ENCODE assay signal across 8 cellular contexts in the genomic region with DNA sequence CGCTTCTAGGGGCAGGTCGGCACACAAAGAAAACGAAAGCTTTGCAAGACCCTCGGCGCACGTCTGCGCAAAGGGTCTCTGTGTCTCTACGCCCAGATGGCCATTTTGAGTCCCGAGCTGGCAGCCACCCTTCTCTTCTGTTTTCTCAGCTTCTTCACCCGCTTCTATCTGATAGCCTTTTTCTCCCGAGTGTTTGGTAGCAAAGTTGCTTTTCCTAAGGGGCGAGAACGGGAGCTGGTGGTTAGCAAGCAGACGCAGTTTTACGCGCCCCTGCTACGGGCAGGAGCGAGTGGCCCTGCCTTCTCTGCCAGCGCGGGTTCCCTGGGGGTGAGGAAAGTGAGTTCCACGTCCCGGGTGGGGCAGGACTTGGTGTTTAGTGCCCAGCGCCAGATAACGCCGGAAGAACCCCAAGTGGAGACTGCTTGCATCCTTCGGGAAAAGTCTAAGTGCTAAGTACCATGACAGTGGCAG. TPM values are rescaled to one million over a fixed set of nuclear protein-coding genes. Genes with fewer than 3 reads are reported as not detected.
DNase-seq lines count a peak whose midpoint lies in the region; ATAC-seq and TF ChIP-seq lines count a peak whose summit lies in the region.

No MANE protein-coding gene starts in this region.

- WGBS in psoas muscle, 3 donors, result 2 to 10% (median 2%) methylated on average over 26 of the region's 26 CpGs

- H3K4me1 Mint-ChIP-seq in Caco-2 (ENCODE audit: low read depth, unreplicated experiment), result peaks cover 10% of the 10 kb centered on the region
- peaks cover 19% of the 10 kb centered on the region for H3K4me1 Mint-ChIP-seq in activated CD8-positive, alpha-beta T cell treated with anti-CD3 and anti-CD28 coated beads for 36 hours (ENCODE audit: low read depth)

- H3K36me3 ChIP-seq in Caco-2 (ENCODE audit: control insufficient read depth, insufficient read depth, low read length) (no peaks in the 10 kb centered on the region), psoas muscle (ENCODE audit: insufficient read depth in 1 of 2, low read depth in 1 of 2) (no peaks in the 10 kb centered on the region)

- CTCF ChIA-PET in Caco-2 (lab: Charles Lee), result no interaction called here
- CTCF ChIA-PET in activated CD8-positive, alpha-beta T cell treated with anti-CD3 and anti-CD28 coated beads for 36 hours (lab: Charles Lee), result interaction anchor here (1.0 to 2.1 kb wide), 3 partner anchors 8 to 13 kb away, joined by 3 to 5 read pairs (median 4); no protein-coding TSS in a partner anchor

- H3K4me3 ChIP-seq in Caco-2 (ENCODE audit: low read depth, low read length) (peak overlapping the region; percentile 38), psoas muscle (peak overlapping the region; percentile 66)

- H3K27me3 ChIP-seq in Caco-2 (replicated peaks; ENCODE audit: control insufficient read depth, insufficient read depth, low read length), result no peaks in the 10 kb centered on the region
- peaks cover 0 to 16% (median 5%) of the 10 kb centered on the region in 3 donors for H3K27me3 ChIP-seq in psoas muscle (ENCODE audit: insufficient read depth in 3 of 3, low read length in 2 of 3)

- BruUV-seq in Caco-2 (replicated peaks; lab: Mats Ljungman, UMichigan), result no TSS peak

- peaks cover 8% of the 10 kb centered on the region for H3K36me3 Mint-ChIP-seq in Caco-2 (ENCODE audit: insufficient read depth, unreplicated experiment)
- no peaks in the 10 kb centered on the region for H3K36me3 Mint-ChIP-seq in activated CD8-positive, alpha-beta T cell treated with anti-CD3 and anti-CD28 coated beads for 36 hours (ENCODE audit: low read depth)

- peak overlapping the region; percentile 84 for H3K4me3 Mint-ChIP-seq in Caco-2 (ENCODE audit: unreplicated experiment)
- H3K4me3 Mint-ChIP-seq in activated CD8-positive, alpha-beta T cell treated with anti-CD3 and anti-CD28 coated beads for 36 hours, result peak overlapping the region; percentile 84

- intact Hi-C loops in Caco-2 (cut with micrococcal nuclease; ENCODE audit: unreplicated experiment) (no loop called here), psoas muscle (cut with DNase I) (no loop called here)
- intact Hi-C loops in activated CD8-positive, alpha-beta T cell treated with anti-CD3 and anti-CD28 coated beads for 36 hours (cut with micrococcal nuclease), result no loop called here

- POLR2A ChIA-PET in Caco-2 (lab: Charles Lee), result no interaction called here
- POLR2A ChIA-PET in activated CD8-positive, alpha-beta T cell treated with anti-CD3 and anti-CD28 coated beads for 36 hours (lab: Charles Lee), result interaction anchor here (1.0 to 1.1 kb wide), 2 partner anchors 9 to 11 kb away, joined by 3 read pairs; no protein-coding TSS in a partner anchor

- no peaks in the 10 kb centered on the region for H3K27me3 Mint-ChIP-seq in Caco-2 (ENCODE audit: insufficient read depth, unreplicated experiment)
- H3K27me3 Mint-ChIP-seq in activated CD8-positive, alpha-beta T cell treated with anti-CD3 and anti-CD28 coated beads for 36 hours, result peaks cover 19% of the 10 kb centered on the region

- no peak overlapping the region for H3K27ac Mint-ChIP-seq in Caco-2 (ENCODE audit: unreplicated experiment)
- H3K27ac Mint-ChIP-seq in activated CD8-positive, alpha-beta T cell treated with anti-CD3 and anti-CD28 coated beads for 36 hours, result no peak overlapping the region

- peaks cover 9% of the 10 kb centered on the region for H3K4me1 ChIP-seq in Caco-2
- H3K4me1 ChIP-seq in psoas muscle, result peaks cover 19% of the 10 kb centered on the region

- DNase-seq in Caco-2, result peak in 1 of 2 experiments; percentile 29
- DNase-seq in Kasumi-1 (lab: John Stamatoyannopoulos, UW), result peak; percentile 34 to 57
- peak; percentile 21 for DNase-seq in activated CD8-positive, alpha-beta T cell treated with anti-CD3 and anti-CD28 coated beads for 36 hours
- DNase-seq in foreskin melanocyte, result peak; percentile 40
- DNase-seq in psoas muscle, result peak; percentile 24 to 59
- DNase-seq in NCI-H774 (lab: John Stamatoyannopoulos, UW), result no peak

- no peak for TF ChIP-seq CTCF in Caco-2 (IDR thresholded peaks at IDR 0.05; ENCODE audit: insufficient read depth in 1 of 2, low read depth in 1 of 2, low read length in 1 of 2, severe bottlenecking in 1 of 2, unreplicated experiment in 1 of 2)
- no peak for TF ChIP-seq CTCF in activated CD8-positive, alpha-beta T cell treated with anti-CD3 and anti-CD28 coated beads for 36 hours (IDR thresholded peaks at IDR 0.05)
- no peak for TF ChIP-seq CTCF in psoas muscle (IDR thresholded peaks at IDR 0.05)

- H3K27ac ChIP-seq in psoas muscle, result no peak overlapping the region

- H3K9me3 Mint-ChIP-seq in Caco-2 (ENCODE audit: unreplicated experiment), result no peaks in the 10 kb centered on the region
- no peaks in the 10 kb centered on the region for H3K9me3 Mint-ChIP-seq in activated CD8-positive, alpha-beta T cell treated with anti-CD3 and anti-CD28 coated beads for 36 hours

- ATAC-seq in activated CD8-positive, alpha-beta T cell treated with anti-CD3 and anti-CD28 coated beads for 36 hours, result no peak
- peak in 1 of 4 donors; percentile 2 for ATAC-seq in psoas muscle
- ATAC-seq in HG03175 (IDR thresholded peaks at IDR 0.05; ENCODE audit: unreplicated experiment), result no peak
- ATAC-seq in HG03378 (IDR thresholded peaks at IDR 0.05; ENCODE audit: unreplicated experiment), result no peak

- H3K9me3 ChIP-seq in Caco-2, result no peaks in the 10 kb centered on the region
- H3K9me3 ChIP-seq in psoas muscle, result no peaks in the 10 kb centered on the region

RNA-seq across cellular contexts. Expression of a gene that starts 2.9 kb away (rescaled TPM):
- total RNA-seq in Caco-2 (2022) (22.4 and 25.2 TPM in 2 replicates), psoas muscle (10 to 100 TPM; 17.2 to 35.5 (median 23.6) TPM)
- total RNA-seq in activated CD8-positive, alpha-beta T cell treated with anti-CD3 and anti-CD28 coated beads for 36 hours, result 10 to 100 TPM; 27.8 to 28.2 TPM
- 10 to 100 TPM; 17.5 to 21.2 (median 18.6) TPM for polyA plus RNA-seq in psoas muscle

RNA-seq across cellular contexts. Expression of a gene that starts 8.7 kb away (rescaled TPM):
- total RNA-seq in Caco-2 (2022) (1.6 and 1.7 TPM in 2 replicates), psoas muscle (1 to 10 TPM in 1 of 4 donors, under 1 TPM in 1, not detected in 2; 0.93 to 1.5 TPM)
- not detected for total RNA-seq in activated CD8-positive, alpha-beta T cell treated with anti-CD3 and anti-CD28 coated beads for 36 hours
- polyA plus RNA-seq in psoas muscle, result under 1 TPM; 0.16 to 0.48 (median 0.38) TPM
